Comparison of ENCODE assay signal across 15 cellular contexts in the genomic region with DNA sequence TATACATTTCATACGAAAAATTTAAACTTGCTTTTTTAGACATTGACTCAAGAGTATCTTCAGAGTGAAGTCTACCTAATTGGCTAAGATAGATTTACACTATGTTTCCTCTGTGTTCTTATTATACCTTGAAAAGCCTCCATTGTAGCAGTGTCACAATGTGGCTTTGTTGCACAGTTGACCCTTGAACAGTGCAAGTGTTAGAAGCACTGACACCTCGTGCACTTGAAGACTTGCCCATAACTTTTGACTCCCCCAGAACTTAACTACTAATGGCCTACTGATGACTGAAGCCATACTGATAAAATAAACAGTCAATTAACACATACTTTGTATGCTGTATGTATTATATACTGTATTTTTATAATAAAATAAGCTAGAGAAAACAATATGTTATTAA.
DNase-seq lines count a peak whose midpoint lies in the region; ATAC-seq and TF ChIP-seq lines count a peak whose summit lies in the region.
"Had no signal": no experiment of that assay in that cellular context is flagged by ENCODE, and none has a peak within 500 bp of the region (broad histone marks: within the 10 kb centered on the region; RNA-seq: fewer than 3 reads in every experiment).

No MANE protein-coding gene starts in this region.

- no peaks in the 10 kb centered on the region for H3K9me3 ChIP-seq in gastrocnemius medialis
- H3K9me3 ChIP-seq: BE2C, HAP-1 had no signal

- no peaks in the 10 kb centered on the region for H3K27me3 ChIP-seq in gastrocnemius medialis

- intact Hi-C loops in gastrocnemius medialis (cut with DNase I; ENCODE audit: low total_unique reads) (no loop called here), head of caudate nucleus (cut with DNase I) (no loop called here)

- ATAC-seq in left lobe of liver (peak; percentile 49), gastrocnemius medialis (no peak), HG02610 (IDR thresholded peaks at IDR 0.05; ENCODE audit: unreplicated experiment) (no peak)

- DNase-seq in SK-MEL-5 (ENCODE audit: low read depth, low spot score), result peak; percentile 68
- DNase-seq in left lobe of liver (ENCODE audit: low spot score), result no peak
- no peak for DNase-seq in gastrocnemius medialis
- no peak for DNase-seq in middle frontal gyrus (ENCODE audit: extremely low spot score, low spot score)
- DNase-seq in effector CD8-positive, alpha-beta T cell (lab: John Stamatoyannopoulos, UW), result no peak
- DNase-seq in head of caudate nucleus, result no peak
- DNase-seq: ACHN; BE2C; C1 segment of cervical spinal cord; CD4-positive, CD25-positive, alpha-beta regulatory T cell; CD8-positive, alpha-beta memory T cell; COR-L47; GM23248 had no signal

- peak overlapping the region; percentile 76 to 90 (median 83) for H3K27ac ChIP-seq in gastrocnemius medialis
- H3K27ac ChIP-seq: GM23248 had no signal

- H3K4me1 ChIP-seq in gastrocnemius medialis, result peaks cover 48 to 65% of the 10 kb centered on the region in 2 donors
- H3K4me1 ChIP-seq: BE2C, HAP-1 had no signal

- H3K4me3 ChIP-seq in gastrocnemius medialis, result no peak overlapping the region
- H3K4me3 ChIP-seq: GM23248, HAP-1 had no signal

- in situ Hi-C loops in SK-MEL-5 (cut with HindIII; ENCODE audit: low pct_unique_long_range_greater_than_20kb, low sequenced_read_pairs) (no loop called here), gastrocnemius medialis (cut with MboI; ENCODE audit: low sequenced_read_pairs in 4 of 4) (loop anchor here in 1 of 4 donors (10.0 kb wide), 1 partner anchor 78 kb away; no protein-coding TSS in a partner anchor)

- no peak for TF ChIP-seq CTCF in gastrocnemius medialis (IDR thresholded peaks at IDR 0.05 in 4 of 5, conservative IDR thresholded peaks at IDR 0.05 in 1 of 5)

- no peak for TF ChIP-seq POLR2A in gastrocnemius medialis (IDR thresholded peaks at IDR 0.05)

- no peaks in the 10 kb centered on the region for H3K36me3 ChIP-seq in gastrocnemius medialis
- H3K36me3 ChIP-seq: BE2C, HAP-1 had no signal
